Comparison of ENCODE assay signal across 17 cellular contexts in the genomic region with DNA sequence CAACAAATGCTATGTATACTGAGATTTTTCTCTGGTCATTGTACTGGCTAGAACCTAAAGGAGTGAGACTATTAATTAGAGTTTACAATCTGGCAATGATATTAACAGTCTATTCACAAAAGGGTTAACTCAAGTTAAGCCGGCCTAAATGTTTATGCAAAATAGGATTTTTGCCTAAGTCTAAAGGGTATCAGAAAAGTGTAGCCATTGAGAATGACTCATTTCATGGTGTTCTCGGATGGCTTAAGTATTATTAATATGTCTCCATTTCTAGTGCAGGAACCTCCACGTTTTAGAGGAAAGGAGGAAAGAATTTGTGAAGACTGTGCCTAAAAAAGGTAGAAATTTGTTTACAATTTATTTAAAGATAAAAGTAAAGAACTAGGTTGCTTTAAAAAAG. TPM values are rescaled to one million over a fixed set of nuclear protein-coding genes. Genes with fewer than 3 reads are reported as not detected.
DNase-seq lines count a peak whose midpoint lies in the region; ATAC-seq and TF ChIP-seq lines count a peak whose summit lies in the region.
"Had no signal": no experiment of that assay in that cellular context is flagged by ENCODE, and none has a peak within 500 bp of the region (broad histone marks: within the 10 kb centered on the region; RNA-seq: fewer than 3 reads in every experiment).

No MANE protein-coding gene starts in this region.

- intact Hi-C loops in A673 (cut with micrococcal nuclease; ENCODE audit: unreplicated experiment), result no loop called here

- CTCF ChIA-PET in A673 (lab: Charles Lee), result no interaction called here

- TF ChIP-seq POLR2A in Raji (IDR thresholded peaks at IDR 0.05; ENCODE audit: insufficient read depth, low read depth, low read length) (peak; percentile 49; the same call in 1 of the 2 replicates), upper lobe of left lung (IDR thresholded peaks at IDR 0.05) (no peak)

- H3K4me3 ChIP-seq in upper lobe of left lung (no peak overlapping the region), A673 (ENCODE audit: low read depth, low read length, poor library complexity, severe bottlenecking) (no peak overlapping the region)
- H3K4me3 ChIP-seq: esophagus squamous epithelium, hepatocyte, psoas muscle, SJSA1, thyroid gland had no signal

- H3K27ac ChIP-seq in upper lobe of left lung (no peak overlapping the region), A673 (ENCODE audit: low read depth, low read length, poor library complexity, severe bottlenecking) (no peak overlapping the region)
- H3K27ac ChIP-seq: esophagus squamous epithelium, hepatocyte, psoas muscle, SJSA1, thyroid gland had no signal

- no peaks in the 10 kb centered on the region for H3K9me3 ChIP-seq in upper lobe of left lung
- H3K9me3 ChIP-seq in A673 (ENCODE audit: low read depth, low read length, poor library complexity, severe bottlenecking), result no peaks in the 10 kb centered on the region
- H3K9me3 ChIP-seq: esophagus squamous epithelium, psoas muscle, SJSA1, thyroid gland had no signal

- DNase-seq in activated naive CD4-positive, alpha-beta T cell treated with Interleukin-2 at 50 U/mL for 16 hours, result no peak
- DNase-seq in upper lobe of left lung, result no peak
- no peak for DNase-seq in NCI-H774 (lab: John Stamatoyannopoulos, UW)
- no peak for DNase-seq in A673 (ENCODE audit: low spot score)
- DNase-seq: activated CD4-positive, alpha-beta T cell treated with anti-CD3 and anti-CD28 coated beads, Interleukin-2, amount 50 U/mL, for 48 hours; anterior cingulate cortex; esophagus squamous epithelium; left colon; NCI-H2081 treated with DMSO at 0.1 percent for 48 hours; psoas muscle; thyroid gland had no signal

- H3K36me3 ChIP-seq in upper lobe of left lung (no peaks in the 10 kb centered on the region), A673 (ENCODE audit: insufficient read depth, low read length, poor library complexity, severe bottlenecking) (no peaks in the 10 kb centered on the region)
- H3K36me3 ChIP-seq: esophagus squamous epithelium, SJSA1, thyroid gland had no signal

- POLR2A ChIA-PET in A673 (lab: Charles Lee; ENCODE audit: low non-redundant PET), result no interaction called here

- H3K27me3 ChIP-seq in upper lobe of left lung, result no peaks in the 10 kb centered on the region
- no peaks in the 10 kb centered on the region for H3K27me3 ChIP-seq in A673 (replicated peaks; ENCODE audit: insufficient read depth, low read depth, low read length, poor library complexity)
- H3K27me3 ChIP-seq: esophagus squamous epithelium, hepatocyte, SJSA1, thyroid gland had no signal

- TF ChIP-seq EP300 in upper lobe of left lung (IDR thresholded peaks at IDR 0.05), result no peak

- peak; percentile 44 for ATAC-seq in GM18511 (IDR thresholded peaks at IDR 0.05; ENCODE audit: unreplicated experiment)
- peak; percentile 42 for ATAC-seq in GM21529 (IDR thresholded peaks at IDR 0.05; ENCODE audit: unreplicated experiment)
- peak; percentile 37 for ATAC-seq in HG03108 (IDR thresholded peaks at IDR 0.05; ENCODE audit: unreplicated experiment)
- no peak for ATAC-seq in upper lobe of left lung (ENCODE audit: low FRiP score in 2 of 2)
- ATAC-seq: psoas muscle had no signal

- H3K4me1 ChIP-seq in upper lobe of left lung (no peaks in the 10 kb centered on the region), A673 (ENCODE audit: insufficient read depth, low read length, poor library complexity, severe bottlenecking) (no peaks in the 10 kb centered on the region)
- H3K4me1 ChIP-seq: esophagus squamous epithelium, psoas muscle, SJSA1, thyroid gland had no signal

- 50 to 54% methylated on average over 3 of the region's 3 CpGs for WGBS in upper lobe of left lung, 2 donors

- BruUV-seq in A673 (replicated peaks; lab: Mats Ljungman, UMichigan), result no TSS peak

- TF ChIP-seq CTCF in upper lobe of left lung (IDR thresholded peaks at IDR 0.05), result no peak
- no peak for TF ChIP-seq CTCF in A673 (conservative IDR thresholded peaks at IDR 0.05; ENCODE audit: low read depth, low read length)

RNA-seq across cellular contexts. Expression of gene DYNLT3, which starts 29.8 kb away (rescaled TPM):
- 10 to 100 TPM in 4 of 6 donors, 1 to 10 TPM in 2; 4.1 to 38.2 (median 23.5) TPM for total RNA-seq in upper lobe of left lung
- total RNA-seq in A673 (2021), result 38.3 and 38.5 TPM in 2 replicates

RNA-seq across cellular contexts. Expression of gene CYBB, which starts 37.7 kb away (rescaled TPM):
- total RNA-seq in upper lobe of left lung (100 to 1,000 TPM in 2 of 6 donors, 10 to 100 TPM in 4; 12.1 to 254 (median 45.5) TPM), A673 (2021) (0.22 TPM in 1 of 2 replicates, not detected in the other)

Comparison
In these comparisons a context has a peak if more than half of its experiments do, and no peak if none do; other contexts are left out.
1. ATAC-seq: peak in GM18511 (single experiment), GM21529 (single experiment) and HG03108 (single experiment); none in upper lobe of left lung (0 of 2).
2. RNA of gene CYBB, which starts 37.7 kb away (total RNA-seq): 12.1 to 254 TPM in upper lobe of left lung; 0.22 TPM in A673; every median in the first group is over 10 times any median in the second.